ENCODE assay signal across 1 cellular context in genomic region chr2:106097370-106098000, GRCh38.
TF ChIP-seq lines count a peak whose summit lies in the region.

No MANE protein-coding gene starts in this region.

TF ChIP-seq in H1, 55 proteins besides CTCF, POLR2A, EP300 and RAD21:
- no peak for TF ChIP-seq HDAC2 (IDR thresholded peaks at IDR 0.05; ENCODE audit: borderline replicate concordance in 1 of 2, low read depth in 2 of 2, low read length in 2 of 2)
- no peak for TF ChIP-seq POLR2AphosphoS5 (IDR thresholded peaks at IDR 0.05; ENCODE audit: low read depth, low read length)
TF ChIP-seq in H1: peak in this region for 0.
